6 cellular contexts compared by ENCODE assay signal in the genomic region with DNA sequence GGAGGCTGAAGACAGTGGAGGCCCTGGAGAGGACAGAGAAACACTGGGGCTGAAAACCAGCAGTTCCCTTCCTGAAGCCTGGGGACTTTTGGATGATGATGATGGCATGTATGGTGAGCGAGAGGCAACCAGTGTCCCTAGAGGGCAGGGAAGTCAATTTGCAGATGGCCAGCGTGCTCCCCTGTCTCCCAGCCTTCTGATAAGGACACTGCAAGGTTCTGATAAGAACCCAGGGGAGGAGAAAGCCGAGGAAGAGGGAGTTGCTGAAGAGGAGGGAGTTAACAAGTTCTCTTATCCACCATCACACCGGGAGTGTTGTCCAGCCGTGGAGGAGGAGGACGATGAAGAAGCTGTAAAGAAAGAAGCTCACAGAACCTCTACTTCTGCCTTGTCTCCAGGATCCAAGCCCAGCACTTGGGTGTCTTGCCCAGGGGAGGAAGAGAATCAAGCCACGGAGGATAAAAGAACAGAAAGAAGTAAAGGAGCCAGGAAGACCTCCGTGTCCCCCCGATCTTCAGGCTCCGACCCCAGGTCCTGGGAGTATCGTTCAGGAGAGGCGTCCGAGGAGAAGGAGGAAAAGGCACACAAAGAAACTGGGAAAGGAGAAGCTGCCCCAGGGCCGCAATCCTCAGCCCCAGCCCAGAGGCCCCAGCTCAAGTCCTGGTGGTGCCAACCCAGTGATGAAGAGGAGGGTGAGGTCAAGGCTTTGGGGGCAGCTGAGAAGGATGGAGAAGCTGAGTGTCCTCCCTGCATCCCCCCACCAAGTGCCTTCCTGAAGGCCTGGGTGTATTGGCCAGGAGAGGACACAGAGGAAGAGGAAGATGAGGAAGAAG. TPM values are rescaled to one million over a fixed set of nuclear protein-coding genes. Genes with fewer than 3 reads are reported as not detected.
DNase-seq lines count a peak whose midpoint lies in the region; FAIRE-seq and TF ChIP-seq lines count a peak whose summit lies in the region.

No MANE protein-coding gene starts in this region.

- H3K4me3 ChIP-seq in fibroblast of the aortic adventitia (ENCODE audit: low read depth, low read length) (peak overlapping the region; percentile 100), stomach smooth muscle (ENCODE audit: low read length in 2 of 2) (peak overlapping the region; percentile 99 to 100)

- no peak for TF ChIP-seq CTCF in fibroblast of the aortic adventitia (IDR thresholded peaks at IDR 0.05; ENCODE audit: insufficient read depth, low read length)

- H3K9me3 Mint-ChIP-seq in activated naive CD4-positive, alpha-beta T cell treated with anti-CD3 and anti-CD28 coated beads, Interleukin-2, amount 10 ng/mL, durations not matched to agents 7 days and 5 days: no peaks in the 10 kb centered on the region

- peaks cover 57% of the 10 kb centered on the region for H3K4me1 Mint-ChIP-seq in activated naive CD4-positive, alpha-beta T cell treated with anti-CD3 and anti-CD28 coated beads, Interleukin-2, amount 10 ng/mL, durations not matched to agents 7 days and 5 days

- peaks cover 41% of the 10 kb centered on the region for H3K36me3 Mint-ChIP-seq in activated naive CD4-positive, alpha-beta T cell treated with anti-CD3 and anti-CD28 coated beads, Interleukin-2, amount 10 ng/mL, durations not matched to agents 7 days and 5 days

- H3K9ac ChIP-seq in stomach smooth muscle (ENCODE audit: low read length in 2 of 2): peak overlapping the region; percentile 100

- no peaks in the 10 kb centered on the region for H3K27me3 ChIP-seq in stomach smooth muscle (ENCODE audit: control insufficient read depth in 1 of 2, insufficient read depth in 2 of 2, low read length in 2 of 2)

- no peak for FAIRE-seq in GM19239 (lab: Jason Lieb, UNC)

- H3K27me3 Mint-ChIP-seq in activated naive CD4-positive, alpha-beta T cell treated with anti-CD3 and anti-CD28 coated beads, Interleukin-2, amount 10 ng/mL, durations not matched to agents 7 days and 5 days: peaks cover 13% of the 10 kb centered on the region

- peak overlapping the region; percentile 98 for H3K4me3 Mint-ChIP-seq in activated naive CD4-positive, alpha-beta T cell treated with anti-CD3 and anti-CD28 coated beads, Interleukin-2, amount 10 ng/mL, durations not matched to agents 7 days and 5 days

- peaks cover 16 to 21% of the 10 kb centered on the region in 2 donors for H3K36me3 ChIP-seq in stomach smooth muscle (ENCODE audit: control insufficient read depth in 2 of 2, insufficient read depth in 2 of 2, low read length in 2 of 2)

- H3K27ac ChIP-seq in stomach smooth muscle (ENCODE audit: low read length): peak overlapping the region; percentile 100

- peaks cover 39% of the 10 kb centered on the region for H3K4me1 ChIP-seq in stomach smooth muscle (ENCODE audit: control insufficient read depth, insufficient read depth, low read length)

- no peaks in the 10 kb centered on the region for H3K9me3 ChIP-seq in stomach smooth muscle (ENCODE audit: control insufficient read depth in 2 of 2, low read length in 2 of 2)

- H3K27ac Mint-ChIP-seq in activated naive CD4-positive, alpha-beta T cell treated with anti-CD3 and anti-CD28 coated beads, Interleukin-2, amount 10 ng/mL, durations not matched to agents 7 days and 5 days: peak overlapping the region; percentile 99

- CTCF ChIA-PET in activated naive CD4-positive, alpha-beta T cell treated with anti-CD3 and anti-CD28 coated beads, Interleukin-2, amount 10 ng/mL, durations not matched to agents 7 days and 5 days (lab: Charles Lee): interaction anchor here (0.6 to 1.8 kb wide), 6 partner anchors 31 to 119 kb away, joined by 3 to 11 read pairs (median 3); a partner anchor contains a TSS

- DNase-seq in activated naive CD4-positive, alpha-beta T cell treated with anti-CD3 and anti-CD28 coated beads, Interleukin-2, amount 10 ng/mL, durations not matched to agents 7 days and 5 days: peak; percentile 32
- DNase-seq in activated naive CD4-positive, alpha-beta T cell treated with anti-CD3 and anti-CD28 coated beads, Interleukin-2, amount 50 U/mL, for 16 hours: no peak
- DNase-seq in fibroblast of the aortic adventitia (ENCODE audit: low read depth) (peak; percentile 55), AG20443 (ENCODE audit: low spot score) (no peak), GM19239 (ENCODE audit: insufficient read length, low spot score) (no peak)

RNA-seq across cellular contexts. Expression of a gene that starts 1.5 kb away (rescaled TPM):
- total RNA-seq in fibroblast of the aortic adventitia (ENCODE audit: low replicate concordance): 45.8 and 53.6 TPM in 2 replicates

RNA-seq across cellular contexts. Expression of a gene that starts 5.3 kb away (rescaled TPM):
- 28.9 and 44.0 TPM in 2 replicates for total RNA-seq in fibroblast of the aortic adventitia (ENCODE audit: low replicate concordance)

RNA-seq across cellular contexts. Expression of a gene that starts 24.9 kb away (rescaled TPM):
- total RNA-seq in fibroblast of the aortic adventitia (ENCODE audit: low replicate concordance): 0.54 TPM in 1 of 2 replicates, not detected in the other

RNA-seq across cellular contexts. Expression of a gene that starts 26.4 kb away (rescaled TPM):
- 267 and 932 TPM in 2 replicates for total RNA-seq in fibroblast of the aortic adventitia (ENCODE audit: low replicate concordance)

RNA-seq across cellular contexts. Expression of a gene that starts 37.4 kb away (rescaled TPM):
- total RNA-seq in fibroblast of the aortic adventitia (ENCODE audit: low replicate concordance): 3.6 and 25.5 TPM in 2 replicates

Comparison
In these comparisons a context has a peak if more than half of its experiments do, and no peak if none do; other contexts are left out.
1. DNase-seq: peak in activated naive CD4-positive, alpha-beta T cell treated with anti-CD3 and anti-CD28 coated beads, Interleukin-2, amount 10 ng/mL, durations not matched to agents 7 days and 5 days (single experiment) and fibroblast of the aortic adventitia (single experiment); none in activated naive CD4-positive, alpha-beta T cell treated with anti-CD3 and anti-CD28 coated beads, Interleukin-2, amount 50 U/mL, for 16 hours (single experiment), AG20443 (single experiment) and GM19239 (single experiment).